Comparison of ENCODE assay signal across 3 cellular contexts in the genomic region with DNA sequence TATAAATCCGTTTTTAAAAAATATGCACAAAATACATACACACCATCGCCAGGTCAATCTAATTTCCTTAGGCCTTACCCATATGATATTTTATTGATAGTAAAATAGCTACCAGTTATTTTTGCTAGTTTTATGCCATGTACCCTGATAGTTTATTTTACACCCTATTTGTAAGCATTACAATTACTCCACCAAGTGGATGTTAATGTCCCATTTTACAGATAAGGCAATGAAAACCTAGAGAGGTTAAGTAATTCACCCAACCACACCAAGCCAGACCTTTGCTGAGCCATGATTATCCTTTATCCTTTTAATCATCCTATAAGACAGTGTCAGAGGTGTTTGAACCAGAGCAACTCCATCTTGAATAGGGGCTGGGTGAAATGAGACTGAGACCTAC.
"Had no signal": no experiment of that assay in that cellular context is flagged by ENCODE, and none has a peak within 500 bp of the region (broad histone marks: within the 10 kb centered on the region; RNA-seq: fewer than 3 reads in every experiment).

No MANE protein-coding gene starts in this region.

- DNase-seq: GDM1, GF-D8 had no signal

- ATAC-seq: GM12878 had no signal

- H3K4me3 ChIP-seq: GM12878 had no signal
